31 cellular contexts compared by ENCODE assay signal in genomic region chr1:14809186-14809981, GRCh38.
"Had no signal": no experiment of that assay in that cellular context is flagged by ENCODE, and none has a peak within 500 bp of the region (broad histone marks: within the 10 kb centered on the region; RNA-seq: fewer than 3 reads in every experiment).

No MANE protein-coding gene starts in this region.

- ATAC-seq: PC-3 had no signal

- H3K9ac ChIP-seq: KMS-11, SK-N-SH had no signal

- DNase-seq: activated B cell treated with CpG ODN at 0.5 μM for 24 hours; activated CD4-positive, alpha-beta memory T cell treated with anti-CD3 and anti-CD28 coated beads for 36 hours; activated CD4-positive, alpha-beta T cell treated with anti-CD3 and anti-CD28 coated beads for 4 hours; activated CD4-positive, alpha-beta T cell treated with anti-CD3 and anti-CD28 coated beads, Interleukin-2, amount 50 U/mL, for 1 hour; activated CD4-positive, CD25-positive, alpha-beta regulatory T cell treated with anti-CD3 and anti-CD28 coated beads, Interleukin-2, amount 50 U/mL, for 72 hours; activated CD8-positive, alpha-beta memory T cell treated with anti-CD3 and anti-CD28 coated beads, Interleukin-2, amount 50 U/mL, for 4 hours; activated effector memory CD4-positive, alpha-beta T cell treated with Interleukin-2 at 50 U/mL for 16 hours; activated naive CD8-positive, alpha-beta T cell treated with anti-CD3 and anti-CD28 coated beads, Interleukin-2, amount 10 ng/mL, durations not matched to agents 7 days and 5 days; activated T-cell treated with anti-CD3 and anti-CD28 coated beads for 4 hours; activated T-cell treated with anti-CD3 and anti-CD28 coated beads, Interleukin-2, amount 50 U/mL, for 48 hours; amygdala; NCI-H1048; NCI-H1105 treated with DMSO at 0.1 percent for 48 hours; NCI-H1436; NCI-H1694; NCI-H1930; NCI-H2081 treated with DMSO at 0.1 percent for 48 hours; NCI-H226; NCI-H446 treated with DMSO at 0.1 percent for 48 hours; NCI-H524 treated with DMSO at 0.1 percent for 48 hours; PC-3; SHP77; SJCRH30; SK-N-SH had no signal

- H3K27me3 ChIP-seq: ascending aorta, cardiac muscle cell had no signal

- H3K9me3 Mint-ChIP-seq: activated naive CD4-positive, alpha-beta T cell treated with anti-CD3 and anti-CD28 coated beads, Interleukin-2, amount 50 U/mL, for 24 hours had no signal

- H3K27ac ChIP-seq: ascending aorta, cardiac muscle cell, KMS-11, SJCRH30, VCaP had no signal

- H3K27ac Mint-ChIP-seq: activated B cell treated with CpG ODN at 0.5 μM for 24 hours; activated CD4-positive, alpha-beta memory T cell treated with anti-CD3 and anti-CD28 coated beads for 36 hours; activated naive CD4-positive, alpha-beta T cell treated with anti-CD3 and anti-CD28 coated beads, Interleukin-2, amount 50 U/mL, for 24 hours; activated naive CD8-positive, alpha-beta T cell treated with anti-CD3 and anti-CD28 coated beads, Interleukin-2, amount 10 ng/mL, durations not matched to agents 7 days and 5 days; T-helper 1 cell treated with Interleukin-12 subunit alpha and Interleukin-12 subunit beta and Interleukin-4 antibody, amounts not matched to agents 30 μg/mL and 1 μg/mL, for 36 hours; T-helper 2 cell treated with Interferon-gamma antibody and Interleukin-4, amounts not matched to agents 5 μg/mL and 100 μg/mL, for 36 hours had no signal

- H3K36me3 ChIP-seq: ascending aorta, cardiac muscle cell, SJCRH30 had no signal

- H3K4me1 Mint-ChIP-seq: activated B cell treated with CpG ODN at 0.5 μM for 24 hours; activated naive CD4-positive, alpha-beta T cell treated with anti-CD3 and anti-CD28 coated beads, Interleukin-2, amount 50 U/mL, for 24 hours; activated naive CD8-positive, alpha-beta T cell treated with anti-CD3 and anti-CD28 coated beads, Interleukin-2, amount 10 ng/mL, durations not matched to agents 7 days and 5 days had no signal

- H3K9me2 ChIP-seq: SK-N-SH had no signal

- H3K4me3 ChIP-seq: ascending aorta, cardiac muscle cell, SJCRH30 had no signal

- H3K36me3 Mint-ChIP-seq: activated CD4-positive, alpha-beta memory T cell treated with anti-CD3 and anti-CD28 coated beads for 36 hours; activated naive CD4-positive, alpha-beta T cell treated with anti-CD3 and anti-CD28 coated beads, Interleukin-2, amount 50 U/mL, for 24 hours; activated naive CD8-positive, alpha-beta T cell treated with anti-CD3 and anti-CD28 coated beads, Interleukin-2, amount 10 ng/mL, durations not matched to agents 7 days and 5 days had no signal

- H3K4me2 ChIP-seq: KMS-11, SK-N-SH had no signal

- H3K4me1 ChIP-seq: ascending aorta, SJCRH30 had no signal

- H3K9me3 ChIP-seq: SJCRH30, SK-N-SH had no signal

- H3K4me3 Mint-ChIP-seq: activated B cell treated with CpG ODN at 0.5 μM for 24 hours; activated CD4-positive, alpha-beta memory T cell treated with anti-CD3 and anti-CD28 coated beads for 36 hours; activated naive CD4-positive, alpha-beta T cell treated with anti-CD3 and anti-CD28 coated beads, Interleukin-2, amount 50 U/mL, for 24 hours; activated naive CD8-positive, alpha-beta T cell treated with anti-CD3 and anti-CD28 coated beads, Interleukin-2, amount 10 ng/mL, durations not matched to agents 7 days and 5 days; T-helper 1 cell treated with Interleukin-12 subunit alpha and Interleukin-12 subunit beta and Interleukin-4 antibody, amounts not matched to agents 30 μg/mL and 1 μg/mL, for 36 hours; T-helper 2 cell treated with Interferon-gamma antibody and Interleukin-4, amounts not matched to agents 5 μg/mL and 100 μg/mL, for 36 hours had no signal

- H3K27me3 Mint-ChIP-seq: activated B cell treated with CpG ODN at 0.5 μM for 24 hours; activated CD4-positive, alpha-beta memory T cell treated with anti-CD3 and anti-CD28 coated beads for 36 hours had no signal
